ENCODE assay signal across 8 cellular contexts in genomic region chr19:19627716-19628498, GRCh38. TPM values are rescaled to one million over a fixed set of nuclear protein-coding genes. Genes with fewer than 3 reads are reported as not detected.
DNase-seq lines count a peak whose midpoint lies in the region; ATAC-seq and TF ChIP-seq lines count a peak whose summit lies in the region.

LPAR2 (minus strand) TSS chr19:19628220; CDS start chr19:19627275, 945 bp downstream.

- intact Hi-C loops in CD4-positive, alpha-beta T cell (cut with DNase I, micrococcal nuclease), result loop anchor here (1.0 to 5.0 kb wide), 6 partner anchors 10 to 329 kb away; partner anchors contain the start of genes GMIP (in 2 of the 2), ATP13A1 (in 1 of the 2) and PBX4 (in 1 of the 2)
- intact Hi-C loops in activated CD4-positive, alpha-beta memory T cell treated with anti-CD3 and anti-CD28 coated beads for 36 hours (cut with micrococcal nuclease), result loop anchor here (1.0 to 2.0 kb wide), 3 partner anchors 10 to 22 kb away; partner anchors contain the start of genes GMIP and PBX4

- H3K27me3 ChIP-seq in CD4-positive, alpha-beta T cell (ENCODE audit: control insufficient read depth, insufficient read depth, low read length), result no peaks in the 10 kb centered on the region
- H3K27me3 ChIP-seq in suprapubic skin (no peaks in the 10 kb centered on the region), WERI-Rb-1 (ENCODE audit: insufficient read depth, low read depth, severe bottlenecking) (no peaks in the 10 kb centered on the region)

- WGBS in suprapubic skin, result under 1% methylated on average over 45 of the region's 84 CpGs

- POLR2A ChIA-PET in CD4-positive, alpha-beta T cell (lab: Charles Lee), result interaction anchor here (0.6 to 2.5 kb wide), 26 partner anchors 9 to 424 kb away, joined by 3 to 17 read pairs (median 4); partner anchors contain the start of genes ATP13A1, GMIP, PBX4 and TSSK6
- POLR2A ChIA-PET in activated CD4-positive, alpha-beta memory T cell treated with anti-CD3 and anti-CD28 coated beads for 36 hours (lab: Charles Lee), result interaction anchor here (0.6 to 1.8 kb wide), 8 partner anchors 10 to 37 kb away, joined by 3 to 12 read pairs (median 3); partner anchors contain the start of gene PBX4

- CTCF ChIA-PET in CD4-positive, alpha-beta T cell (lab: Charles Lee), result interaction anchor here (0.8 to 2.5 kb wide), 7 partner anchors 16 to 98 kb away, joined by 3 to 10 read pairs (median 4); partner anchors contain the start of gene GMIP
- CTCF ChIA-PET in activated CD4-positive, alpha-beta memory T cell treated with anti-CD3 and anti-CD28 coated beads for 36 hours (lab: Charles Lee), result interaction anchor here (0.6 to 1.3 kb wide), 4 partner anchors 42 to 95 kb away, joined by 3 to 6 read pairs (median 4); no protein-coding TSS in a partner anchor

- peak within 1 kb of the TSS; percentile 99 for H3K4me3 Mint-ChIP-seq in CD4-positive, alpha-beta T cell
- H3K4me3 Mint-ChIP-seq in activated CD4-positive, alpha-beta memory T cell treated with anti-CD3 and anti-CD28 coated beads for 36 hours, result peak within 1 kb of the TSS; percentile 90
- H3K4me3 Mint-ChIP-seq in effector memory CD8-positive, alpha-beta T cell, result peak within 1 kb of the TSS; percentile 86 to 90
- H3K4me3 Mint-ChIP-seq in natural killer cell treated with Interleukin-12 subunit alpha and Interleukin-12 subunit beta and Interleukin-15 and Interleukin-18, amount 100 ng/mL, for 72 hours, result peak within 1 kb of the TSS; percentile 89

- H3K36me3 ChIP-seq in suprapubic skin (peaks cover 15% of the 10 kb centered on the region), WERI-Rb-1 (no peaks in the 10 kb centered on the region)

- DNase-seq in CD4-positive, alpha-beta T cell, result peak; percentile 65 to 85 (median 78)
- DNase-seq in GM20000 (ENCODE audit: low spot score) (peak; percentile 99), NCI-H1105 treated with DMSO at 0.1 percent for 48 hours (lab: John Stamatoyannopoulos, UW) (peak; percentile 81), suprapubic skin (ENCODE audit: low spot score in 2 of 2) (no peak), WERI-Rb-1 (no peak)
- DNase-seq in activated CD4-positive, alpha-beta memory T cell treated with anti-CD3 and anti-CD28 coated beads for 36 hours, result peak; percentile 79
- DNase-seq in effector memory CD8-positive, alpha-beta T cell, result peak; percentile 65 to 80 (median 71)
- peak; percentile 74 for DNase-seq in natural killer cell treated with Interleukin-12 subunit alpha and Interleukin-12 subunit beta and Interleukin-15 and Interleukin-18, amount 100 ng/mL, for 72 hours (ENCODE audit: low spot score)

- H3K9me3 Mint-ChIP-seq in CD4-positive, alpha-beta T cell, result no peaks in the 10 kb centered on the region
- H3K9me3 Mint-ChIP-seq in activated CD4-positive, alpha-beta memory T cell treated with anti-CD3 and anti-CD28 coated beads for 36 hours, result no peaks in the 10 kb centered on the region
- H3K9me3 Mint-ChIP-seq in effector memory CD8-positive, alpha-beta T cell, result no peaks in the 10 kb centered on the region
- no peaks in the 10 kb centered on the region for H3K9me3 Mint-ChIP-seq in natural killer cell treated with Interleukin-12 subunit alpha and Interleukin-12 subunit beta and Interleukin-15 and Interleukin-18, amount 100 ng/mL, for 72 hours

- no peaks in the 10 kb centered on the region for H3K27me3 Mint-ChIP-seq in CD4-positive, alpha-beta T cell
- no peaks in the 10 kb centered on the region for H3K27me3 Mint-ChIP-seq in activated CD4-positive, alpha-beta memory T cell treated with anti-CD3 and anti-CD28 coated beads for 36 hours
- no peaks in the 10 kb centered on the region for H3K27me3 Mint-ChIP-seq in effector memory CD8-positive, alpha-beta T cell
- H3K27me3 Mint-ChIP-seq in natural killer cell treated with Interleukin-12 subunit alpha and Interleukin-12 subunit beta and Interleukin-15 and Interleukin-18, amount 100 ng/mL, for 72 hours, result no peaks in the 10 kb centered on the region

- no peak for TF ChIP-seq POLR2A in suprapubic skin (IDR thresholded peaks at IDR 0.05)

- no peaks in the 10 kb centered on the region for H3K9me3 ChIP-seq in CD4-positive, alpha-beta T cell (ENCODE audit: control insufficient read depth, low read length)
- H3K9me3 ChIP-seq in suprapubic skin, result no peaks in the 10 kb centered on the region
- H3K9me3 ChIP-seq in WERI-Rb-1 (ENCODE audit: severe bottlenecking), result no peaks in the 10 kb centered on the region

- TF ChIP-seq CTCF in CD4-positive, alpha-beta T cell (IDR thresholded peaks at IDR 0.05), result no peak
- TF ChIP-seq CTCF in GM20000 (IDR thresholded peaks at IDR 0.05; ENCODE audit: extremely low read depth, missing control alignments) (no peak), suprapubic skin (IDR thresholded peaks at IDR 0.05) (no peak), WERI-Rb-1 (IDR thresholded peaks at IDR 0.05; ENCODE audit: low read depth, low read length) (no peak)

- peak; percentile 83 for ATAC-seq in CD4-positive, alpha-beta T cell (ENCODE audit: poor library complexity)
- ATAC-seq in effector memory CD8-positive, alpha-beta T cell (replicated peaks), result peak; percentile 76
- ATAC-seq in natural killer cell treated with Interleukin-12 subunit alpha and Interleukin-12 subunit beta and Interleukin-15 and Interleukin-18, amount 100 ng/mL, for 72 hours, result peak; percentile 81 to 86

- peak within 1 kb of the TSS; percentile 84 for H3K27ac ChIP-seq in CD4-positive, alpha-beta T cell (ENCODE audit: low read depth, low read length)
- peak within 1 kb of the TSS; percentile 80 for H3K27ac ChIP-seq in suprapubic skin
- no peak within 1 kb of the TSS for H3K27ac ChIP-seq in WERI-Rb-1

- peak within 1 kb of the TSS; percentile 91 for H3K27ac Mint-ChIP-seq in CD4-positive, alpha-beta T cell
- peak within 1 kb of the TSS; percentile 93 for H3K27ac Mint-ChIP-seq in activated CD4-positive, alpha-beta memory T cell treated with anti-CD3 and anti-CD28 coated beads for 36 hours
- peak within 1 kb of the TSS; percentile 89 to 98 for H3K27ac Mint-ChIP-seq in effector memory CD8-positive, alpha-beta T cell
- H3K27ac Mint-ChIP-seq in natural killer cell treated with Interleukin-12 subunit alpha and Interleukin-12 subunit beta and Interleukin-15 and Interleukin-18, amount 100 ng/mL, for 72 hours, result peak within 1 kb of the TSS; percentile 75 to 85

- H3K4me3 ChIP-seq in suprapubic skin (peak within 1 kb of the TSS; percentile 63), WERI-Rb-1 (ENCODE audit: low read depth, low read length) (no peak within 1 kb of the TSS)

- peaks cover 56% of the 10 kb centered on the region for H3K36me3 Mint-ChIP-seq in CD4-positive, alpha-beta T cell (ENCODE audit: low read depth)
- H3K36me3 Mint-ChIP-seq in activated CD4-positive, alpha-beta memory T cell treated with anti-CD3 and anti-CD28 coated beads for 36 hours, result peaks cover 36% of the 10 kb centered on the region
- H3K36me3 Mint-ChIP-seq in effector memory CD8-positive, alpha-beta T cell (ENCODE audit: insufficient read depth), result peaks cover 52% of the 10 kb centered on the region
- H3K36me3 Mint-ChIP-seq in natural killer cell treated with Interleukin-12 subunit alpha and Interleukin-12 subunit beta and Interleukin-15 and Interleukin-18, amount 100 ng/mL, for 72 hours, result peaks cover 2% of the 10 kb centered on the region

- peaks cover 28% of the 10 kb centered on the region for H3K4me1 Mint-ChIP-seq in CD4-positive, alpha-beta T cell (ENCODE audit: low read depth)
- H3K4me1 Mint-ChIP-seq in activated CD4-positive, alpha-beta memory T cell treated with anti-CD3 and anti-CD28 coated beads for 36 hours (ENCODE audit: low read depth), result peaks cover 20% of the 10 kb centered on the region
- peaks cover 23% of the 10 kb centered on the region in 2 donors for H3K4me1 Mint-ChIP-seq in effector memory CD8-positive, alpha-beta T cell (ENCODE audit: low read depth in 2 of 2)
- H3K4me1 Mint-ChIP-seq in natural killer cell treated with Interleukin-12 subunit alpha and Interleukin-12 subunit beta and Interleukin-15 and Interleukin-18, amount 100 ng/mL, for 72 hours (ENCODE audit: low read depth in 2 of 2), result peaks cover 18 to 26% of the 10 kb centered on the region in 2 donors

- TF ChIP-seq EP300 in suprapubic skin (IDR thresholded peaks at IDR 0.05), result no peak

- peaks cover 19% of the 10 kb centered on the region for H3K4me1 ChIP-seq in suprapubic skin

RNA-seq across cellular contexts. Expression of gene LPAR2, which starts in this region (rescaled TPM):
- total RNA-seq in CD4-positive, alpha-beta T cell, result 10 to 100 TPM; 85.9 to 93.7 TPM
- total RNA-seq in activated CD4-positive, alpha-beta memory T cell treated with anti-CD3 and anti-CD28 coated beads for 36 hours, result 10 to 100 TPM; 32.5 to 33.1 TPM
- 10 to 100 TPM; 33.7 to 35.0 TPM for total RNA-seq in natural killer cell treated with Interleukin-12 subunit alpha and Interleukin-12 subunit beta and Interleukin-15 and Interleukin-18, amount 100 ng/mL, for 72 hours
- 10 to 100 TPM; 27.4 to 36.2 (median 32.6) TPM for total RNA-seq in suprapubic skin

Comparison
In these comparisons a context has a peak if more than half of its experiments do, and no peak if none do; other contexts are left out.
1. DNase-seq: peak in CD4-positive, alpha-beta T cell (10 of 10), GM20000 (single experiment), NCI-H1105 treated with DMSO at 0.1 percent for 48 hours (single experiment), activated CD4-positive, alpha-beta memory T cell treated with anti-CD3 and anti-CD28 coated beads for 36 hours (single experiment), effector memory CD8-positive, alpha-beta T cell (3 of 3) and natural killer cell treated with Interleukin-12 subunit alpha and Interleukin-12 subunit beta and Interleukin-15 and Interleukin-18, amount 100 ng/mL, for 72 hours (single experiment); none in suprapubic skin (0 of 2) and WERI-Rb-1 (single experiment).
2. Peak in every context shown above with its lines, with median percentiles within 50 percentile points of each other: ATAC-seq, H3K27ac Mint-ChIP-seq and H3K4me3 Mint-ChIP-seq.